In genomic region chr5:133848306-133848924, GRCh38 we compare ENCODE assay signal across 13 cellular contexts.
DNase-seq lines count a peak whose midpoint lies in the region; ATAC-seq and TF ChIP-seq lines count a peak whose summit lies in the region.
"Had no signal": no experiment of that assay in that cellular context is flagged by ENCODE, and none has a peak within 500 bp of the region (broad histone marks: within the 10 kb centered on the region; RNA-seq: fewer than 3 reads in every experiment).

No MANE protein-coding gene starts in this region.

- TF ChIP-seq CTCF in MM.1S (IDR thresholded peaks at IDR 0.05; ENCODE audit: low read length) = no peak
- no peak for TF ChIP-seq CTCF in osteocyte (IDR thresholded peaks at IDR 0.05)

- intact Hi-C loops in activated CD4-positive, alpha-beta T cell treated with anti-CD3 and anti-CD28 coated beads, Interleukin-2, amount 10 ng/mL, durations not matched to agents 24 days and 14 days (cut with micrococcal nuclease) = no loop called here
- intact Hi-C loops in activated T-helper 2 cell treated with anti-CD3 and anti-CD28 coated beads, Interferon-gamma antibody, Interleukin-2, Interleukin-4, amounts not matched to agents 10 μg/mL and 5 μg/mL and 100 μg/mL, durations not matched to agents 14 hours and 24 hours and 36 hours (cut with micrococcal nuclease) = no loop called here

- peaks cover 38% of the 10 kb centered on the region for H3K4me1 ChIP-seq in MM.1S (ENCODE audit: low read length)
- H3K4me1 ChIP-seq: SJSA1 had no signal

- H3K27me3 ChIP-seq in MM.1S (replicated peaks; ENCODE audit: insufficient read depth, low read length) = no peaks in the 10 kb centered on the region

- no peak overlapping the region for H3K9ac ChIP-seq in MM.1S (ENCODE audit: low read length)

- no peak for DNase-seq in activated CD4-positive, alpha-beta T cell treated with anti-CD3 and anti-CD28 coated beads, Interleukin-2, amount 10 ng/mL, durations not matched to agents 24 days and 14 days
- DNase-seq in activated CD4-positive, alpha-beta T cell treated with anti-CD3 and anti-CD28 coated beads, Interleukin-2, amount 50 U/mL, for 48 hours = no peak
- DNase-seq in MM.1S (peak; percentile 91), renal cortical epithelial cell (ENCODE audit: low read depth) (peak; percentile 36), osteocyte (ENCODE audit: extremely low spot score, unreplicated experiment) (no peak), dedifferentiated amniotic fluid mesenchymal stem cell (ENCODE audit: extremely low spot score) (no peak)
- DNase-seq in activated naive CD8-positive, alpha-beta T cell treated with anti-CD3 and anti-CD28 coated beads, Interleukin-2, amount 10 ng/mL, durations not matched to agents 7 days and 5 days = no peak
- DNase-seq in activated T-helper 2 cell treated with anti-CD3 and anti-CD28 coated beads, Interferon-gamma antibody, Interleukin-2, Interleukin-4, amounts not matched to agents 10 μg/mL and 5 μg/mL and 100 μg/mL, durations not matched to agents 14 hours and 24 hours and 36 hours (ENCODE audit: low spot score) = no peak
- DNase-seq: activated CD4-positive, alpha-beta T cell treated with anti-CD3 and anti-CD28 coated beads for 4 hours; IMR-90; natural killer cell had no signal

- POLR2A ChIA-PET in activated naive CD8-positive, alpha-beta T cell treated with anti-CD3 and anti-CD28 coated beads, Interleukin-2, amount 10 ng/mL, durations not matched to agents 7 days and 5 days (lab: Charles Lee) = no interaction called here

- H3K36me3 Mint-ChIP-seq in activated CD4-positive, alpha-beta T cell treated with anti-CD3 and anti-CD28 coated beads, Interleukin-2, amount 10 ng/mL, durations not matched to agents 24 days and 14 days (ENCODE audit: low read depth) = no peaks in the 10 kb centered on the region
- no peaks in the 10 kb centered on the region for H3K36me3 Mint-ChIP-seq in activated naive CD8-positive, alpha-beta T cell treated with anti-CD3 and anti-CD28 coated beads, Interleukin-2, amount 10 ng/mL, durations not matched to agents 7 days and 5 days
- no peaks in the 10 kb centered on the region for H3K36me3 Mint-ChIP-seq in osteocyte (ENCODE audit: unreplicated experiment)
- no peaks in the 10 kb centered on the region for H3K36me3 Mint-ChIP-seq in activated T-helper 2 cell treated with anti-CD3 and anti-CD28 coated beads, Interferon-gamma antibody, Interleukin-2, Interleukin-4, amounts not matched to agents 10 μg/mL and 5 μg/mL and 100 μg/mL, durations not matched to agents 14 hours and 24 hours and 36 hours (ENCODE audit: low read depth)
- H3K36me3 Mint-ChIP-seq: natural killer cell had no signal

- no peaks in the 10 kb centered on the region for H3K79me2 ChIP-seq in MM.1S (ENCODE audit: low read length)

- ATAC-seq in activated naive CD8-positive, alpha-beta T cell treated with anti-CD3 and anti-CD28 coated beads, Interleukin-2, amount 10 ng/mL, durations not matched to agents 7 days and 5 days (ENCODE audit: low read depth) = peak; percentile 49

- no peaks in the 10 kb centered on the region for H3K9me2 ChIP-seq in MM.1S (replicated peaks; ENCODE audit: insufficient read depth, low read length)

- no peaks in the 10 kb centered on the region for H3K9me3 Mint-ChIP-seq in activated CD4-positive, alpha-beta T cell treated with anti-CD3 and anti-CD28 coated beads, Interleukin-2, amount 10 ng/mL, durations not matched to agents 24 days and 14 days
- H3K9me3 Mint-ChIP-seq in activated naive CD8-positive, alpha-beta T cell treated with anti-CD3 and anti-CD28 coated beads, Interleukin-2, amount 10 ng/mL, durations not matched to agents 7 days and 5 days = no peaks in the 10 kb centered on the region
- no peaks in the 10 kb centered on the region for H3K9me3 Mint-ChIP-seq in osteocyte (ENCODE audit: unreplicated experiment)
- no peaks in the 10 kb centered on the region for H3K9me3 Mint-ChIP-seq in activated T-helper 2 cell treated with anti-CD3 and anti-CD28 coated beads, Interferon-gamma antibody, Interleukin-2, Interleukin-4, amounts not matched to agents 10 μg/mL and 5 μg/mL and 100 μg/mL, durations not matched to agents 14 hours and 24 hours and 36 hours
- H3K9me3 Mint-ChIP-seq: natural killer cell had no signal

- no peak overlapping the region for H3K4me3 ChIP-seq in MM.1S (ENCODE audit: low read length)
- H3K4me3 ChIP-seq: SJSA1, skin epidermis had no signal

- H3K36me3 ChIP-seq in MM.1S (replicated peaks; ENCODE audit: insufficient read depth, low read length) = no peaks in the 10 kb centered on the region
- H3K36me3 ChIP-seq: SJSA1 had no signal

- peak overlapping the region; percentile 6; the same call in 1 of the 2 replicates for H2AFZ ChIP-seq in MM.1S (ENCODE audit: low read length)

- H3K4me1 Mint-ChIP-seq in activated CD4-positive, alpha-beta T cell treated with anti-CD3 and anti-CD28 coated beads, Interleukin-2, amount 10 ng/mL, durations not matched to agents 24 days and 14 days = peaks cover 7% of the 10 kb centered on the region
- peaks cover 8% of the 10 kb centered on the region for H3K4me1 Mint-ChIP-seq in activated naive CD8-positive, alpha-beta T cell treated with anti-CD3 and anti-CD28 coated beads, Interleukin-2, amount 10 ng/mL, durations not matched to agents 7 days and 5 days
- peaks cover 12% of the 10 kb centered on the region for H3K4me1 Mint-ChIP-seq in osteocyte (ENCODE audit: unreplicated experiment)
- peaks cover 2% of the 10 kb centered on the region for H3K4me1 Mint-ChIP-seq in activated T-helper 2 cell treated with anti-CD3 and anti-CD28 coated beads, Interferon-gamma antibody, Interleukin-2, Interleukin-4, amounts not matched to agents 10 μg/mL and 5 μg/mL and 100 μg/mL, durations not matched to agents 14 hours and 24 hours and 36 hours (ENCODE audit: low read depth)

- peaks cover 6% of the 10 kb centered on the region for H3K27me3 Mint-ChIP-seq in activated CD4-positive, alpha-beta T cell treated with anti-CD3 and anti-CD28 coated beads, Interleukin-2, amount 10 ng/mL, durations not matched to agents 24 days and 14 days
- H3K27me3 Mint-ChIP-seq in activated naive CD8-positive, alpha-beta T cell treated with anti-CD3 and anti-CD28 coated beads, Interleukin-2, amount 10 ng/mL, durations not matched to agents 7 days and 5 days = no peaks in the 10 kb centered on the region
- H3K27me3 Mint-ChIP-seq in osteocyte (ENCODE audit: unreplicated experiment) = peaks cover 17% of the 10 kb centered on the region
- peaks cover 6% of the 10 kb centered on the region for H3K27me3 Mint-ChIP-seq in activated T-helper 2 cell treated with anti-CD3 and anti-CD28 coated beads, Interferon-gamma antibody, Interleukin-2, Interleukin-4, amounts not matched to agents 10 μg/mL and 5 μg/mL and 100 μg/mL, durations not matched to agents 14 hours and 24 hours and 36 hours (ENCODE audit: low read depth)

- H3F3A ChIP-seq in MM.1S (ENCODE audit: insufficient read depth, low read length) = peaks cover 12% of the 10 kb centered on the region

- no peaks in the 10 kb centered on the region for H3K9me3 ChIP-seq in MM.1S (replicated peaks; ENCODE audit: insufficient read depth, low read length)
- H3K9me3 ChIP-seq: SJSA1 had no signal

- no peaks in the 10 kb centered on the region for H4K20me1 ChIP-seq in MM.1S (ENCODE audit: insufficient read depth, low read length)

- H3K4me2 ChIP-seq in MM.1S (ENCODE audit: low read depth, low read length) = peak overlapping the region; percentile 35; the same call in 1 of the 2 replicates

- peak overlapping the region; percentile 22; the same call in 1 of the 2 replicates for H3K27ac ChIP-seq in MM.1S (ENCODE audit: low read length)
- H3K27ac ChIP-seq: SJSA1, skin epidermis had no signal

- peak overlapping the region; percentile 41 for H3K27ac Mint-ChIP-seq in activated CD4-positive, alpha-beta T cell treated with anti-CD3 and anti-CD28 coated beads, Interleukin-2, amount 10 ng/mL, durations not matched to agents 24 days and 14 days
- H3K27ac Mint-ChIP-seq in activated naive CD8-positive, alpha-beta T cell treated with anti-CD3 and anti-CD28 coated beads, Interleukin-2, amount 10 ng/mL, durations not matched to agents 7 days and 5 days = peak overlapping the region; percentile 42
- no peak overlapping the region for H3K27ac Mint-ChIP-seq in osteocyte (ENCODE audit: unreplicated experiment)
- H3K27ac Mint-ChIP-seq in activated T-helper 2 cell treated with anti-CD3 and anti-CD28 coated beads, Interferon-gamma antibody, Interleukin-2, Interleukin-4, amounts not matched to agents 10 μg/mL and 5 μg/mL and 100 μg/mL, durations not matched to agents 14 hours and 24 hours and 36 hours = no peak overlapping the region
- H3K27ac Mint-ChIP-seq: natural killer cell had no signal

- no peak overlapping the region for H3K4me3 Mint-ChIP-seq in activated CD4-positive, alpha-beta T cell treated with anti-CD3 and anti-CD28 coated beads, Interleukin-2, amount 10 ng/mL, durations not matched to agents 24 days and 14 days
- no peak overlapping the region for H3K4me3 Mint-ChIP-seq in activated naive CD8-positive, alpha-beta T cell treated with anti-CD3 and anti-CD28 coated beads, Interleukin-2, amount 10 ng/mL, durations not matched to agents 7 days and 5 days
- no peak overlapping the region for H3K4me3 Mint-ChIP-seq in osteocyte (ENCODE audit: unreplicated experiment)
- no peak overlapping the region for H3K4me3 Mint-ChIP-seq in activated T-helper 2 cell treated with anti-CD3 and anti-CD28 coated beads, Interferon-gamma antibody, Interleukin-2, Interleukin-4, amounts not matched to agents 10 μg/mL and 5 μg/mL and 100 μg/mL, durations not matched to agents 14 hours and 24 hours and 36 hours (ENCODE audit: low read depth)
- H3K4me3 Mint-ChIP-seq: natural killer cell had no signal

Comparison
In these comparisons a context has a peak if more than half of its experiments do, and no peak if none do; other contexts are left out.
1. DNase-seq: peak in MM.1S (single experiment) and renal cortical epithelial cell (single experiment); none in activated CD4-positive, alpha-beta T cell treated with anti-CD3 and anti-CD28 coated beads, Interleukin-2, amount 10 ng/mL, durations not matched to agents 24 days and 14 days (single experiment), activated CD4-positive, alpha-beta T cell treated with anti-CD3 and anti-CD28 coated beads, Interleukin-2, amount 50 U/mL, for 48 hours (0 of 2), activated naive CD8-positive, alpha-beta T cell treated with anti-CD3 and anti-CD28 coated beads, Interleukin-2, amount 10 ng/mL, durations not matched to agents 7 days and 5 days (single experiment), osteocyte (single experiment), activated T-helper 2 cell treated with anti-CD3 and anti-CD28 coated beads, Interferon-gamma antibody, Interleukin-2, Interleukin-4, amounts not matched to agents 10 μg/mL and 5 μg/mL and 100 μg/mL, durations not matched to agents 14 hours and 24 hours and 36 hours (single experiment) and dedifferentiated amniotic fluid mesenchymal stem cell (single experiment).
2. H3K27ac Mint-ChIP-seq: peak in activated CD4-positive, alpha-beta T cell treated with anti-CD3 and anti-CD28 coated beads, Interleukin-2, amount 10 ng/mL, durations not matched to agents 24 days and 14 days (single experiment) and activated naive CD8-positive, alpha-beta T cell treated with anti-CD3 and anti-CD28 coated beads, Interleukin-2, amount 10 ng/mL, durations not matched to agents 7 days and 5 days (single experiment); none in osteocyte (single experiment) and activated T-helper 2 cell treated with anti-CD3 and anti-CD28 coated beads, Interferon-gamma antibody, Interleukin-2, Interleukin-4, amounts not matched to agents 10 μg/mL and 5 μg/mL and 100 μg/mL, durations not matched to agents 14 hours and 24 hours and 36 hours (single experiment).